ENCODE assay signal across 8 cellular contexts in the genomic region with DNA sequence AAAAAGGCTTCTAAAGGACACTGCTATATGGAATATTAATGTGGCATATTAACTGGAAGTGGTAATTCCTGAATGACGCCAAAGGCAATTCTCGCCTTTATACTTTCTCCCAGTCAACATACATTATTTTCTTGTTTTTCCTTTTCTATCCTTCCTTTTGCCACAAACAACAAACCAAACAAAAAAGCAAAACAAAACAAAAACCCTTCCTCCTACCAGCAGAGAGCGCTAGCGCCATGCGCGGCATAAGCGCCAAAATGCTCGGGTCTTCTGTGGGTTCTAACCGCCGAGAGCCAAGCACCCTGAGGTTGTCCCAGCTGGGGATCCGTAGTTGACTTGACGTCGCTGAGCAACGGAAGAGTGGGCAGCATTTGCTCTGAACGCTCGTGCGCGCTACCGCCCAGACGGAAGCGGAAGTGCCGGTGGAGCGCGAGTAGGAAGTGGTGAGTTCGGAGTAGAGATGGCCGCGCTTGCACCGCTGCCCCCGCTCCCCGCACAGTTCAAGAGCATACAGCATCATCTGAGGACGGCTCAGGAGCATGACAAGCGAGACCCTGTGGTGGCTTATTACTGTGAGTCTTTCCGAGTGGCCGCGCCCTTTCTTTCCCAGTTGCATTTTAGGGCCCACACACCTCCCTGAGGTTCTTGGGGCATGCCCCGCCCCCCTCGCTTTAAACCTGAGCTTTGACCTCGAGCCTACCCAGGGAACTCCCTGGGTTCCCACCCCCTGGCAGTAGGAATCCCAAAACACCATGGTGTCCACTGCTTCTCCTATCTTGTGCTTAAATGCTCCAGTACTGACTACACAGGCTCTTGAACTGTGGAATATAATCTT. TPM values are rescaled to one million over a fixed set of nuclear protein-coding genes. Genes with fewer than 3 reads are reported as not detected.
DNase-seq lines count a peak whose midpoint lies in the region; ATAC-seq, FAIRE-seq and TF ChIP-seq lines count a peak whose summit lies in the region.

Gene NMBR, minus strand, starts transcription at position 295 of the 835 bp plus-strand sequence. CDS start 58,464 bp downstream, outside the sequence.
A gene with protein sequence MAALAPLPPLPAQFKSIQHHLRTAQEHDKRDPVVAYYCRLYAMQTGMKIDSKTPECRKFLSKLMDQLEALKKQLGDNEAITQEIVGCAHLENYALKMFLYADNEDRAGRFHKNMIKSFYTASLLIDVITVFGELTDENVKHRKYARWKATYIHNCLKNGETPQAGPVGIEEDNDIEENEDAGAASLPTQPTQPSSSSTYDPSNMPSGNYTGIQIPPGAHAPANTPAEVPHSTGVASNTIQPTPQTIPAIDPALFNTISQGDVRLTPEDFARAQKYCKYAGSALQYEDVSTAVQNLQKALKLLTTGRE (plus strand): TSS at position 436 of the 835 bp plus-strand sequence. CDS start 25 bp downstream, at position 461.

- DNase-seq in BJ (ENCODE audit: low read depth) (peak; percentile 96), NCI-H510A (lab: John Stamatoyannopoulos, UW) (peak; percentile 90)
- DNase-seq in activated CD4-positive, alpha-beta T cell treated with anti-CD3 and anti-CD28 coated beads for 36 hours, result peak; percentile 98
- DNase-seq in stimulated activated CD4-positive, alpha-beta T cell treated with anti-CD3 and anti-CD28 coated beads, Interleukin-1b, Interleukin-23, amount 100 ng/mL, for 4 hours (ENCODE audit: low read depth in 2 of 2), result peak; percentile 85 to 88

- TF ChIP-seq POLR2A in GM19193 (IDR thresholded peaks at IDR 0.05; ENCODE audit: extremely low read depth, insufficient read depth, insufficient read length), result peak; percentile 88

- peak; percentile 100 for ATAC-seq in HG03439 (IDR thresholded peaks at IDR 0.05; ENCODE audit: unreplicated experiment)
- peak; percentile 98 for ATAC-seq in activated CD4-positive, alpha-beta T cell treated with anti-CD3 and anti-CD28 coated beads for 36 hours

- H3K4me3 ChIP-seq in BJ (ENCODE audit: low read depth, low read length), result peak within 1 kb of the TSS; percentile 95

- H3K27me3 ChIP-seq in BJ (ENCODE audit: control insufficient read depth, insufficient read depth, low read length) (no peaks in the 10 kb centered on the region), layer of hippocampus (ENCODE audit: control insufficient read depth, insufficient read depth, low read length) (no peaks in the 10 kb centered on the region)

- H3K27ac ChIP-seq in layer of hippocampus (ENCODE audit: low read depth, low read length), result peak within 1 kb of the TSS; percentile 49

- no peaks in the 10 kb centered on the region for H3K27me3 Mint-ChIP-seq in activated CD4-positive, alpha-beta T cell treated with anti-CD3 and anti-CD28 coated beads for 36 hours

- peak; percentile 88 for TF ChIP-seq CTCF in BJ (IDR thresholded peaks at IDR 0.05; ENCODE audit: insufficient read depth, low read depth, low read length)

- CTCF ChIA-PET in BJ (lab: Yijun Ruan, JAX), result interaction anchor here (0.6 to 3.5 kb wide), 16 partner anchors 9 to 1716 kb away, joined by 3 to 18 read pairs (median 3); no protein-coding TSS in a partner anchor
- CTCF ChIA-PET in activated CD4-positive, alpha-beta T cell treated with anti-CD3 and anti-CD28 coated beads for 36 hours (lab: Charles Lee), result interaction anchor here (0.6 to 7.5 kb wide), 13 partner anchors 8 to 327 kb away, joined by 3 to 69 read pairs (median 5); no protein-coding TSS in a partner anchor

- intact Hi-C loops in activated CD4-positive, alpha-beta T cell treated with anti-CD3 and anti-CD28 coated beads for 36 hours (cut with DNase I, micrococcal nuclease), result loop anchor here (1.0 to 10.0 kb wide), 12 partner anchors 60 to 1695 kb away; partner anchors contain the start of genes ADAT2 (in 2 of the 2), PEX3 (in 2 of the 2), ADGRG6 (in 1 of the 2) and LTV1 (in 1 of the 2)

- H3K9me3 Mint-ChIP-seq in activated CD4-positive, alpha-beta T cell treated with anti-CD3 and anti-CD28 coated beads for 36 hours (ENCODE audit: low read depth), result no peaks in the 10 kb centered on the region

- H3K4me3 Mint-ChIP-seq in activated CD4-positive, alpha-beta T cell treated with anti-CD3 and anti-CD28 coated beads for 36 hours, result peak within 1 kb of the TSS; percentile 97

- no peaks in the 10 kb centered on the region for H3K36me3 ChIP-seq in BJ (ENCODE audit: control insufficient read depth, insufficient read depth, low read length)

- peaks cover 19% of the 10 kb centered on the region for H3K36me3 Mint-ChIP-seq in activated CD4-positive, alpha-beta T cell treated with anti-CD3 and anti-CD28 coated beads for 36 hours (ENCODE audit: low read depth)

- POLR2A ChIA-PET in BJ (lab: Charles Lee), result no interaction called here
- POLR2A ChIA-PET in activated CD4-positive, alpha-beta T cell treated with anti-CD3 and anti-CD28 coated beads for 36 hours (lab: Charles Lee), result interaction anchor here (0.7 to 0.8 kb wide), 2 partner anchors 9 to 18 kb away, joined by 4 to 6 read pairs; no protein-coding TSS in a partner anchor

- H3K4me1 Mint-ChIP-seq in activated CD4-positive, alpha-beta T cell treated with anti-CD3 and anti-CD28 coated beads for 36 hours, result peaks cover 56% of the 10 kb centered on the region

- peak within 1 kb of the TSS; percentile 95 for H3K27ac Mint-ChIP-seq in activated CD4-positive, alpha-beta T cell treated with anti-CD3 and anti-CD28 coated beads for 36 hours

- peak; percentile 96 for FAIRE-seq in colon (lab: Jason Lieb, UNC)

RNA-seq across cellular contexts. Expression of gene NMBR, which starts in this region (rescaled TPM):
- 0.07 TPM in 1 of 2 replicates, not detected in the other for polyA plus RNA-seq in BJ (2011; rRNA removed)
- 0.15 TPM in 1 of 2 replicates, not detected in the other for polyA minus RNA-seq in BJ (2011; rRNA and poly(A)+ RNA removed)
- total RNA-seq in activated CD4-positive, alpha-beta T cell treated with anti-CD3 and anti-CD28 coated beads for 36 hours, result not detected

RNA-seq across cellular contexts. Expression of the second gene that starts in this region (rescaled TPM):
- 66.7 and 115 TPM in 2 replicates for polyA plus RNA-seq in BJ (2011; rRNA removed)
- 41.0 and 50.1 TPM in 2 replicates for polyA minus RNA-seq in BJ (2011; rRNA and poly(A)+ RNA removed)
- total RNA-seq in activated CD4-positive, alpha-beta T cell treated with anti-CD3 and anti-CD28 coated beads for 36 hours, result 10 to 100 TPM; 55.6 to 73.9 TPM

Comparison
In these comparisons a context has a peak if more than half of its experiments do, and no peak if none do; other contexts are left out.
1. Peak in every context shown above with its lines: DNase-seq, ATAC-seq, H3K4me3 ChIP-seq and H3K27ac ChIP-seq.